ENCODE assay signal across 9 cellular contexts in genomic region chr19:3073931-3074595, GRCh38. TPM values are rescaled to one million over a fixed set of nuclear protein-coding genes. Genes with fewer than 3 reads are reported as not detected.
A peak's percentile ranks its signal among the peaks of the same experiment; 100 is the strongest.
DNase-seq lines count a peak whose midpoint lies in the region; ATAC-seq and TF ChIP-seq lines count a peak whose summit lies in the region.
"Had no signal": no experiment of that assay in that cellular context is flagged by ENCODE, and none has a peak within 500 bp of the region (broad histone marks: within the 10 kb centered on the region; RNA-seq: fewer than 3 reads in every experiment).

No MANE protein-coding gene starts in this region.

- H3K9me3 Mint-ChIP-seq in activated naive CD8-positive, alpha-beta T cell treated with anti-CD3 and anti-CD28 coated beads, Interleukin-2, amount 50 U/mL, for 24 hours: no peaks in the 10 kb centered on the region

- no peaks in the 10 kb centered on the region for H4K20me1 ChIP-seq in osteoblast (ENCODE audit: insufficient read depth, low read length)

- H3K27ac Mint-ChIP-seq in activated naive CD8-positive, alpha-beta T cell treated with anti-CD3 and anti-CD28 coated beads, Interleukin-2, amount 50 U/mL, for 24 hours: no peak overlapping the region

- H3K36me3 ChIP-seq in osteoblast (ENCODE audit: insufficient read depth, low read length) (no peaks in the 10 kb centered on the region), BE2C (no peaks in the 10 kb centered on the region), stomach (no peaks in the 10 kb centered on the region)

- no peaks in the 10 kb centered on the region for H3K79me2 ChIP-seq in osteoblast (ENCODE audit: insufficient read depth, low read length)

- no peaks in the 10 kb centered on the region for H3K4me1 Mint-ChIP-seq in activated naive CD8-positive, alpha-beta T cell treated with anti-CD3 and anti-CD28 coated beads, Interleukin-2, amount 50 U/mL, for 24 hours

- H3K27me3 Mint-ChIP-seq in activated naive CD8-positive, alpha-beta T cell treated with anti-CD3 and anti-CD28 coated beads, Interleukin-2, amount 50 U/mL, for 24 hours: no peaks in the 10 kb centered on the region

- no peak for TF ChIP-seq POLR2A in stomach (IDR thresholded peaks at IDR 0.05)

- no peak overlapping the region for H2AFZ ChIP-seq in osteoblast (ENCODE audit: low read length)

- TF ChIP-seq EP300 in stomach (IDR thresholded peaks at IDR 0.05): no peak

- 49 to 57% (median 55%) methylated on average over 8 of the region's 8 CpGs for WGBS in stomach, 5 donors

- H3K4me1 ChIP-seq in osteoblast (ENCODE audit: insufficient read depth, low read length): peaks cover 9% of the 10 kb centered on the region
- H3K4me1 ChIP-seq in BE2C: no peaks in the 10 kb centered on the region
- peaks cover 6 to 22% (median 14%) of the 10 kb centered on the region in 4 donors for H3K4me1 ChIP-seq in stomach

- H3K27me3 ChIP-seq in osteoblast (ENCODE audit: insufficient read depth, low read length) (no peaks in the 10 kb centered on the region), BE2C (no peaks in the 10 kb centered on the region), stomach (no peaks in the 10 kb centered on the region)

- H3K9me3 ChIP-seq in osteoblast (ENCODE audit: low read depth, low read length) (no peaks in the 10 kb centered on the region), BE2C (no peaks in the 10 kb centered on the region), stomach (no peaks in the 10 kb centered on the region)

- DNase-seq in Daoy (ENCODE audit: low read depth): peak; percentile 59
- DNase-seq in HFF-Myc (ENCODE audit: extremely low read depth, low read depth): no peak
- DNase-seq in choroid plexus epithelial cell (ENCODE audit: low read depth): peak; percentile 40
- DNase-seq in osteoblast (ENCODE audit: insufficient read length, low spot score, missing footprints): peak; percentile 62
- DNase-seq in SHP77 (lab: John Stamatoyannopoulos, UW): no peak
- DNase-seq in BE2C: no peak
- DNase-seq in stomach: no peak
- DNase-seq in activated naive CD8-positive, alpha-beta T cell treated with anti-CD3 and anti-CD28 coated beads, Interleukin-2, amount 50 U/mL, for 24 hours: no peak
- DNase-seq: NCI-H2227 treated with DMSO at 0.1 percent for 48 hours had no signal

- intact Hi-C loops in stomach (cut with DNase I; ENCODE audit: low total_unique reads): no loop called here

- TF ChIP-seq CTCF in HFF-Myc (IDR thresholded peaks at IDR 0.05; ENCODE audit: low read depth, low read length, missing control alignments) (peak; percentile 27), choroid plexus epithelial cell (conservative IDR thresholded peaks at IDR 0.05; ENCODE audit: low read depth, low read length) (peak; percentile 46), osteoblast (IDR thresholded peaks at IDR 0.05; ENCODE audit: extremely low read depth, low read depth, low read length) (peak; percentile 33), BE2C (IDR thresholded peaks at IDR 0.05; ENCODE audit: low read depth, low read length) (no peak), stomach (IDR thresholded peaks at IDR 0.05) (no peak)

- H3K4me2 ChIP-seq in osteoblast (ENCODE audit: insufficient read depth, low read length): no peak overlapping the region

- H3K27ac ChIP-seq in osteoblast (ENCODE audit: low read depth, low read length) (no peak overlapping the region), stomach (peak overlapping the region in 1 of 5 donors; percentile 32)

- H3K36me3 Mint-ChIP-seq in activated naive CD8-positive, alpha-beta T cell treated with anti-CD3 and anti-CD28 coated beads, Interleukin-2, amount 50 U/mL, for 24 hours (ENCODE audit: low read depth): no peaks in the 10 kb centered on the region

- H3K4me3 ChIP-seq in HFF-Myc (replicated peaks; ENCODE audit: low read depth, low read length) (no peak overlapping the region), choroid plexus epithelial cell (ENCODE audit: low read depth, low read length) (no peak overlapping the region), osteoblast (ENCODE audit: insufficient read depth, low read length) (no peak overlapping the region), BE2C (ENCODE audit: low read depth, low read length) (no peak overlapping the region), stomach (no peak overlapping the region)

- no peak overlapping the region for H3K4me3 Mint-ChIP-seq in activated naive CD8-positive, alpha-beta T cell treated with anti-CD3 and anti-CD28 coated beads, Interleukin-2, amount 50 U/mL, for 24 hours

- no peak for ATAC-seq in activated naive CD8-positive, alpha-beta T cell treated with anti-CD3 and anti-CD28 coated beads, Interleukin-2, amount 50 U/mL, for 24 hours

RNA-seq across cellular contexts. Expression of gene TLE5, which starts 11.8 kb away (rescaled TPM):
- 147 and 186 TPM in 2 replicates for total RNA-seq in Daoy (2014; rRNA removed; shearing (Covaris generic))
- 209 and 211 TPM in 2 replicates for total RNA-seq in osteoblast
- polyA plus RNA-seq in BE2C (2012; ENCODE audit: insufficient read depth, insufficient read length, low read depth): 1,091 TPM
- 100 to 1,000 TPM; 126 to 386 (median 264) TPM for total RNA-seq in stomach
- polyA plus RNA-seq in stomach: 100 to 1,000 TPM; 470 to 688 (median 669) TPM

RNA-seq across cellular contexts. Expression of gene GNA11, which starts 20.1 kb away (rescaled TPM):
- 35.6 and 46.2 TPM in 2 replicates for total RNA-seq in Daoy (2014; rRNA removed; shearing (Covaris generic))
- 73.7 and 74.2 TPM in 2 replicates for total RNA-seq in osteoblast
- polyA plus RNA-seq in BE2C (2012; ENCODE audit: insufficient read depth, insufficient read length, low read depth): 180 TPM
- 100 to 1,000 TPM in 1 of 5 donors, 10 to 100 TPM in 4; 40.6 to 204 (median 63.4) TPM for total RNA-seq in stomach
- 10 to 100 TPM; 18.9 to 31.3 (median 25.5) TPM for polyA plus RNA-seq in stomach

RNA-seq across cellular contexts. Expression of gene TLE2, which starts 45.0 kb away (rescaled TPM):
- 0.03 and 1.5 TPM in 2 replicates for total RNA-seq in Daoy (2014; rRNA removed; shearing (Covaris generic))
- total RNA-seq in osteoblast: 2.4 and 5.1 TPM in 2 replicates
- 114 TPM for polyA plus RNA-seq in BE2C (2012; ENCODE audit: insufficient read depth, insufficient read length, low read depth)
- 10 to 100 TPM; 13.8 to 92.9 (median 47.2) TPM for total RNA-seq in stomach
- 10 to 100 TPM; 21.4 to 24.1 (median 21.8) TPM for polyA plus RNA-seq in stomach

Comparison
In these comparisons a context has a peak if more than half of its experiments do, and no peak if none do; other contexts are left out.
1. DNase-seq: peak in Daoy (single experiment), choroid plexus epithelial cell (single experiment) and osteoblast (single experiment); none in HFF-Myc (single experiment), SHP77 (0 of 2), BE2C (single experiment), stomach (single experiment) and activated naive CD8-positive, alpha-beta T cell treated with anti-CD3 and anti-CD28 coated beads, Interleukin-2, amount 50 U/mL, for 24 hours (single experiment).
2. CTCF ChIP-seq: peak in HFF-Myc (single experiment), choroid plexus epithelial cell (single experiment) and osteoblast (single experiment); none in BE2C (single experiment) and stomach (0 of 7).